ENCODE assay signal across 8 cellular contexts in the genomic region with DNA sequence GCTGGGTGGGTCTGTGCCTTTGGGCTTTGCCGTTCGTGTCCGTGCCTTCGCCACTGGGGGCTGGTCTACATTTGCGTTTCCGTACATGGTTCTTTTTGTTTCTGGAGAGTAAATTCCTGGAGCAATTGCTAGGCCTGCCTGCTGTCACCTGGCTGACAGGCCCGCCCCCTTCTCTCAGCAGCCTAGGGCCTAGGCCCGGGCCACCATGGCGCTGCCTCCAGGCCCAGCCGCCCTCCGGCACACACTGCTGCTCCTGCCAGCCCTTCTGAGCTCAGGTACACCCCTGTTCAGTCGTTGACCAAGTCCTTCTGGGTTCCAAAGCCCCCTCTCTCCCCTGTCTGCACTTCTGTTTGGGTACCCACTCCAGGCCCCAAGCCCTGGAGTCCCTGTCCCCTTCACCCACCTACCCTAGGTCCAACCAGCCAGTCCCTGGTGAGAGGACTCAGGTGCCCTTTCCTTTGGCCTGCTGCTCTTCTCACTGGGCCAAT. TPM values are rescaled to one million over a fixed set of nuclear protein-coding genes. Genes with fewer than 3 reads are reported as not detected.
DNase-seq lines count a peak whose midpoint lies in the region; ATAC-seq and TF ChIP-seq lines count a peak whose summit lies in the region.

No MANE protein-coding gene starts in this region.

- H3K4me1 Mint-ChIP-seq in nephron progenitor cell: peaks cover 34% of the 10 kb centered on the region

- H3K27ac Mint-ChIP-seq in nephron progenitor cell: no peak overlapping the region

- no peak for TF ChIP-seq CTCF in BE2C (IDR thresholded peaks at IDR 0.05; ENCODE audit: low read depth, low read length)
- no peak for TF ChIP-seq CTCF in LNCaP clone FGC (IDR thresholded peaks at IDR 0.05; ENCODE audit: control insufficient read depth, extremely low read depth, insufficient read depth)
- TF ChIP-seq CTCF in nephron progenitor cell (IDR thresholded peaks at IDR 0.05): no peak

- DNase-seq in BE2C (no peak), LNCaP clone FGC (ENCODE audit: low read depth) (no peak), nephron progenitor cell (no peak), GDM1 (lab: John Stamatoyannopoulos, UW) (no peak), NCI-H82 (lab: John Stamatoyannopoulos, UW) (no peak)

- peak overlapping the region; percentile 98 for H3K4me3 Mint-ChIP-seq in nephron progenitor cell

- no peak for ATAC-seq in HG02571 (IDR thresholded peaks at IDR 0.05; ENCODE audit: unreplicated experiment)
- no peak for ATAC-seq in GM18858 (IDR thresholded peaks at IDR 0.05; ENCODE audit: unreplicated experiment)

- peaks cover 16% of the 10 kb centered on the region for H3K27me3 Mint-ChIP-seq in nephron progenitor cell (ENCODE audit: low read depth, poor library complexity)

- no peaks in the 10 kb centered on the region for H3K36me3 ChIP-seq in BE2C
- H3K36me3 ChIP-seq in endocrine pancreas (ENCODE audit: control insufficient read depth, insufficient read depth, low read length): no peaks in the 10 kb centered on the region

- H3K9ac ChIP-seq in endocrine pancreas (ENCODE audit: control insufficient read depth, insufficient read depth, low read length): peak overlapping the region; percentile 45

- H3K9me3 ChIP-seq in BE2C (no peaks in the 10 kb centered on the region), endocrine pancreas (ENCODE audit: control insufficient read depth, low read length) (no peaks in the 10 kb centered on the region)

- H3K4me1 ChIP-seq in BE2C (no peaks in the 10 kb centered on the region), endocrine pancreas (ENCODE audit: control insufficient read depth, insufficient read depth, low read length) (peaks cover 4% of the 10 kb centered on the region)

- no peaks in the 10 kb centered on the region for H3K27me3 ChIP-seq in BE2C
- no peaks in the 10 kb centered on the region for H3K27me3 ChIP-seq in endocrine pancreas (ENCODE audit: control insufficient read depth, insufficient read depth, low read length)

- H3K9me3 Mint-ChIP-seq in nephron progenitor cell: no peaks in the 10 kb centered on the region

- H3K36me3 Mint-ChIP-seq in nephron progenitor cell (ENCODE audit: low read depth): peaks cover 18% of the 10 kb centered on the region

- H3K4me3 ChIP-seq in BE2C (ENCODE audit: low read depth, low read length) (peak overlapping the region; percentile 71), LNCaP clone FGC (ENCODE audit: low read depth, low read length) (peak overlapping the region; percentile 68), endocrine pancreas (ENCODE audit: control insufficient read depth, insufficient read depth, low read length) (peak overlapping the region; percentile 22)

RNA-seq across cellular contexts. Expression of gene TMEM25, which starts 0.6 kb away (rescaled TPM):
- 31.0 TPM for polyA plus RNA-seq in BE2C (2012; ENCODE audit: insufficient read depth, insufficient read length, low read depth)

RNA-seq across cellular contexts. Expression of gene TTC36, which starts 4.4 kb away (rescaled TPM):
- 4.9 TPM for polyA plus RNA-seq in BE2C (2012; ENCODE audit: insufficient read depth, insufficient read length, low read depth)

RNA-seq across cellular contexts. Expression of gene IFT46, which starts 34.1 kb away (rescaled TPM):
- polyA plus RNA-seq in BE2C (2012; ENCODE audit: insufficient read depth, insufficient read length, low read depth): 19.9 TPM

RNA-seq across cellular contexts. Expression of gene ARCN1, which starts 40.6 kb away (rescaled TPM):
- polyA plus RNA-seq in BE2C (2012; ENCODE audit: insufficient read depth, insufficient read length, low read depth): 143 TPM
